Comparison of ENCODE assay signal across 8 cellular contexts in genomic region chr5:169328401-169328800, GRCh38. TPM values are rescaled to one million over a fixed set of nuclear protein-coding genes. Genes with fewer than 3 reads are reported as not detected.
"Had no signal": no experiment of that assay in that cellular context is flagged by ENCODE, and none has a peak within 500 bp of the region (broad histone marks: within the 10 kb centered on the region; RNA-seq: fewer than 3 reads in every experiment).

No MANE protein-coding gene starts in this region.

- H3K4me3 ChIP-seq: GM23248, HAP-1 had no signal

- H3K4me1 ChIP-seq: HAP-1 had no signal

- H3K36me3 Mint-ChIP-seq: IgD-negative memory B cell had no signal

- DNase-seq: GM23248, GOT3, H7, KG1 had no signal

- ATAC-seq: HCT116 had no signal

- H2AFZ ChIP-seq: GM23248 had no signal

- H3K27ac ChIP-seq: GM23248, HL-60 had no signal

- H3K36me3 ChIP-seq: HAP-1 had no signal

- H3K4me3 Mint-ChIP-seq: IgD-negative memory B cell had no signal

- H3K9me3 ChIP-seq: HAP-1 had no signal

- H3K4me1 Mint-ChIP-seq: IgD-negative memory B cell had no signal

- H3K9ac ChIP-seq: GM23248 had no signal

RNA-seq across cellular contexts. Expression of gene SLIT3, which starts 27.5 kb away (rescaled TPM):
- polyA plus RNA-seq: IgD-negative memory B cell had no signal
